In genomic region chr1:247924868-247925267, GRCh38 we compare ENCODE assay signal across 33 cellular contexts. TPM values are rescaled to one million over a fixed set of nuclear protein-coding genes. Genes with fewer than 3 reads are reported as not detected.
"Had no signal": no experiment of that assay in that cellular context is flagged by ENCODE, and none has a peak within 500 bp of the region (broad histone marks: within the 10 kb centered on the region; RNA-seq: fewer than 3 reads in every experiment).

OR2AJ1 (plus strand) TSS chr1:247924889; CDS start chr1:247933769, 8,880 bp downstream.

- H3K27ac ChIP-seq: coronary artery, esophagus squamous epithelium, heart right ventricle, lower lobe of right lung, prostate gland, sigmoid colon, suprapubic skin, transverse colon, vagina had no signal

- H3K4me3 ChIP-seq: coronary artery, esophagus squamous epithelium, heart right ventricle, lower lobe of right lung, prostate gland, sigmoid colon, suprapubic skin, transverse colon, vagina had no signal

- H3K27me3 ChIP-seq: esophagus squamous epithelium, heart right ventricle, sigmoid colon, suprapubic skin, transverse colon, vagina had no signal

- FAIRE-seq: endometrium had no signal

- H3K36me3 ChIP-seq: esophagus squamous epithelium, heart right ventricle, lower lobe of right lung, prostate gland, sigmoid colon, suprapubic skin, transverse colon, vagina had no signal

- H3K9me3 ChIP-seq: esophagus squamous epithelium, heart right ventricle, lower lobe of right lung, prostate gland, sigmoid colon, suprapubic skin, transverse colon, vagina had no signal

- H3K4me1 ChIP-seq: esophagus squamous epithelium, heart right ventricle, lower lobe of right lung, prostate gland, sigmoid colon, suprapubic skin, transverse colon, vagina had no signal

- ATAC-seq: effector memory CD8-positive, alpha-beta T cell; heart right ventricle; left colon; left ventricle myocardium superior; lower lobe of right lung; naive thymus-derived CD8-positive, alpha-beta T cell; right cardiac atrium; stimulated activated naive B cell treated with anti-CD40 and anti-IgM and Interleukin-4, amounts not matched to agents 10 μg/mL and 1 μg/mL and 100 μg/mL, for 72 hours had no signal

- DNase-seq: dermis blood vessel endothelial cell; effector memory CD8-positive, alpha-beta T cell; erythroblast; esophagus squamous epithelium; foreskin melanocyte; glutamatergic neuron; heart right ventricle; hypothalamus; immature natural killer cell; islet precursor cell; kidney glomerular epithelial cell; left colon; left ventricle myocardium superior; lower lobe of right lung; naive thymus-derived CD8-positive, alpha-beta T cell; nephron progenitor cell; nucleus accumbens; right cardiac atrium; sigmoid colon; stimulated activated CD4-positive, alpha-beta T cell treated with anti-CD3 and anti-CD28 coated beads, Interleukin-4, amount 100 ng/mL, for 4 hours; stimulated activated naive B cell treated with anti-CD40 and anti-IgM and Interleukin-4, amounts not matched to agents 10 μg/mL and 1 μg/mL and 100 μg/mL, for 72 hours; transverse colon had no signal

RNA-seq across cellular contexts. Expression of gene OR2AJ1, which starts in this region (rescaled TPM):
- total RNA-seq: dermis blood vessel endothelial cell; esophagus squamous epithelium; heart right ventricle; left colon; left ventricle myocardium superior; lower lobe of right lung; mesenteric fat pad; myocyte; naive thymus-derived CD8-positive, alpha-beta T cell; osteocyte; prostate gland; right cardiac atrium; sigmoid colon; skeletal muscle tissue; suprapubic skin; transverse colon; ureter; vagina had no signal
- polyA plus RNA-seq: heart right ventricle; immature natural killer cell; naive thymus-derived CD8-positive, alpha-beta T cell; right cardiac atrium; sigmoid colon; thymus had no signal
